In genomic region chr2:169464508-169465386, GRCh38 we compare ENCODE assay signal across 12 cellular contexts. TPM values are rescaled to one million over a fixed set of nuclear protein-coding genes. Genes with fewer than 3 reads are reported as not detected.
DNase-seq lines count a peak whose midpoint lies in the region; ATAC-seq and TF ChIP-seq lines count a peak whose summit lies in the region.
"Had no signal": no experiment of that assay in that cellular context is flagged by ENCODE, and none has a peak within 500 bp of the region (broad histone marks: within the 10 kb centered on the region; RNA-seq: fewer than 3 reads in every experiment).

No MANE protein-coding gene starts in this region.

- H4K20me1 ChIP-seq in neural progenitor cell (ENCODE audit: low read depth), result no peaks in the 10 kb centered on the region

- H3K36me3 ChIP-seq in neural progenitor cell (no peaks in the 10 kb centered on the region), adrenal gland (replicated peaks in 1 of 2) (no peaks in the 10 kb centered on the region)
- H3K36me3 ChIP-seq: MG63, transverse colon had no signal

- POLR2A ChIA-PET in activated CD4-positive, alpha-beta T cell treated with anti-CD3 and anti-CD28 coated beads for 36 hours (lab: Charles Lee), result no interaction called here
- POLR2A ChIA-PET in activated B cell treated with CpG ODN at 0.5 μM for 24 hours (lab: Charles Lee), result no interaction called here

- H3K36me3 Mint-ChIP-seq in activated CD4-positive, alpha-beta T cell treated with anti-CD3 and anti-CD28 coated beads for 36 hours (ENCODE audit: low read depth), result no peaks in the 10 kb centered on the region
- no peaks in the 10 kb centered on the region for H3K36me3 Mint-ChIP-seq in activated B cell treated with CpG ODN at 0.5 μM for 24 hours (ENCODE audit: low read depth)
- H3K36me3 Mint-ChIP-seq in progenitor cell of endocrine pancreas (ENCODE audit: insufficient read depth), result no peaks in the 10 kb centered on the region
- H3K36me3 Mint-ChIP-seq in neural progenitor cell, result no peaks in the 10 kb centered on the region

- no peaks in the 10 kb centered on the region for H3K79me2 ChIP-seq in neural progenitor cell (ENCODE audit: low read depth)

- H3K27me3 ChIP-seq in neural progenitor cell (no peaks in the 10 kb centered on the region), adrenal gland (no peaks in the 10 kb centered on the region)
- H3K27me3 ChIP-seq: MG63, transverse colon had no signal

- TF ChIP-seq CTCF in activated B cell treated with CpG ODN at 0.5 μM for 24 hours (IDR thresholded peaks at IDR 0.05) (no peak), progenitor cell of endocrine pancreas (IDR thresholded peaks at IDR 0.05; ENCODE audit: unreplicated experiment) (no peak), neural progenitor cell (IDR thresholded peaks at IDR 0.05) (no peak), adrenal gland (IDR thresholded peaks at IDR 0.05) (no peak)

- H3F3A ChIP-seq in neural progenitor cell (ENCODE audit: low read depth), result peaks cover 25% of the 10 kb centered on the region

- H3K4me3 ChIP-seq in neural progenitor cell (no peak overlapping the region), adrenal gland (no peak overlapping the region)
- H3K4me3 ChIP-seq: MG63, transverse colon had no signal

- WGBS in adrenal gland, 4 donors, result 69 to 76% (median 70%) methylated on average over 4 of the region's 4 CpGs

- no peaks in the 10 kb centered on the region for H3K4me1 ChIP-seq in neural progenitor cell
- no peaks in the 10 kb centered on the region for H3K4me1 ChIP-seq in adrenal gland (replicated peaks in 1 of 2)

- H3K27ac Mint-ChIP-seq in activated CD4-positive, alpha-beta T cell treated with anti-CD3 and anti-CD28 coated beads for 36 hours, result no peak overlapping the region
- no peak overlapping the region for H3K27ac Mint-ChIP-seq in activated B cell treated with CpG ODN at 0.5 μM for 24 hours
- peak overlapping the region; percentile 75 for H3K27ac Mint-ChIP-seq in progenitor cell of endocrine pancreas
- H3K27ac Mint-ChIP-seq in neural progenitor cell, result no peak overlapping the region

- intact Hi-C loops in activated CD4-positive, alpha-beta T cell treated with anti-CD3 and anti-CD28 coated beads for 36 hours (cut with DNase I, micrococcal nuclease), result loop anchor here (5.0 kb wide), 3 partner anchors 98 to 492 kb away; no protein-coding TSS in a partner anchor
- intact Hi-C loops in activated B cell treated with CpG ODN at 0.5 μM for 24 hours (cut with micrococcal nuclease), result no loop called here
- intact Hi-C loops in adrenal gland (cut with DNase I), result no loop called here

- H3K4me1 Mint-ChIP-seq in activated CD4-positive, alpha-beta T cell treated with anti-CD3 and anti-CD28 coated beads for 36 hours, result no peaks in the 10 kb centered on the region
- H3K4me1 Mint-ChIP-seq in activated B cell treated with CpG ODN at 0.5 μM for 24 hours (no peaks in the 10 kb centered on the region), progenitor cell of endocrine pancreas (ENCODE audit: low read depth) (peaks cover 13% of the 10 kb centered on the region), neural progenitor cell (no peaks in the 10 kb centered on the region)

- H3K9me3 ChIP-seq in neural progenitor cell (ENCODE audit: low read depth), result no peaks in the 10 kb centered on the region
- H3K9me3 ChIP-seq in adrenal gland (replicated peaks in 1 of 3), result no peaks in the 10 kb centered on the region
- H3K9me3 ChIP-seq: MG63, transverse colon had no signal

- no peak for TF ChIP-seq POLR2A in adrenal gland (IDR thresholded peaks at IDR 0.05)

- no peak overlapping the region for H3K4me3 Mint-ChIP-seq in activated CD4-positive, alpha-beta T cell treated with anti-CD3 and anti-CD28 coated beads for 36 hours
- H3K4me3 Mint-ChIP-seq in activated B cell treated with CpG ODN at 0.5 μM for 24 hours, result no peak overlapping the region
- H3K4me3 Mint-ChIP-seq in progenitor cell of endocrine pancreas (ENCODE audit: low read depth), result no peak overlapping the region
- no peak overlapping the region for H3K4me3 Mint-ChIP-seq in neural progenitor cell

- H3K27ac ChIP-seq in neural progenitor cell (no peak overlapping the region), adrenal gland (no peak overlapping the region)
- H3K27ac ChIP-seq: transverse colon had no signal

- H3K4me2 ChIP-seq in neural progenitor cell, result no peak overlapping the region

- no peak for DNase-seq in activated CD4-positive, alpha-beta T cell treated with anti-CD3 and anti-CD28 coated beads for 36 hours
- DNase-seq in activated CD4-positive, alpha-beta T cell treated with anti-CD3 and anti-CD28 coated beads for 48 hours, result no peak
- peak; percentile 34 to 41 for DNase-seq in NCI-H2081 (lab: John Stamatoyannopoulos, UW)
- no peak for DNase-seq in activated B cell treated with CpG ODN at 0.5 μM for 24 hours
- no peak for DNase-seq in progenitor cell of endocrine pancreas (ENCODE audit: low spot score, unreplicated experiment)
- no peak for DNase-seq in H4 (ENCODE audit: low spot score)
- DNase-seq in neural progenitor cell (ENCODE audit: low spot score), result no peak
- no peak for DNase-seq in adrenal gland
- DNase-seq: GDM1, MG63, transverse colon had no signal

- H3K27me3 Mint-ChIP-seq in activated CD4-positive, alpha-beta T cell treated with anti-CD3 and anti-CD28 coated beads for 36 hours, result no peaks in the 10 kb centered on the region
- no peaks in the 10 kb centered on the region for H3K27me3 Mint-ChIP-seq in activated B cell treated with CpG ODN at 0.5 μM for 24 hours
- H3K27me3 Mint-ChIP-seq in progenitor cell of endocrine pancreas, result no peaks in the 10 kb centered on the region
- H3K27me3 Mint-ChIP-seq in neural progenitor cell (ENCODE audit: insufficient read depth, low read depth), result no peaks in the 10 kb centered on the region

- no peak overlapping the region for H2AFZ ChIP-seq in neural progenitor cell (replicated peaks)

- H3K9me3 Mint-ChIP-seq in activated CD4-positive, alpha-beta T cell treated with anti-CD3 and anti-CD28 coated beads for 36 hours (ENCODE audit: low read depth), result no peaks in the 10 kb centered on the region
- H3K9me3 Mint-ChIP-seq in activated B cell treated with CpG ODN at 0.5 μM for 24 hours (no peaks in the 10 kb centered on the region), progenitor cell of endocrine pancreas (ENCODE audit: low read depth) (no peaks in the 10 kb centered on the region), neural progenitor cell (peaks cover 2% of the 10 kb centered on the region)

- ATAC-seq in activated CD4-positive, alpha-beta T cell treated with anti-CD3 and anti-CD28 coated beads for 36 hours, result peak; percentile 59
- peak; percentile 40 for ATAC-seq in activated B cell treated with CpG ODN at 0.5 μM for 24 hours (ENCODE audit: low read depth)

- no peak overlapping the region for H3K9ac ChIP-seq in neural progenitor cell

- CTCF ChIA-PET in activated CD4-positive, alpha-beta T cell treated with anti-CD3 and anti-CD28 coated beads for 36 hours (lab: Charles Lee), result interaction anchor here (1.1 kb wide), 1 partner anchor 13 kb away, joined by 3 read pairs; no protein-coding TSS in a partner anchor
- CTCF ChIA-PET in activated B cell treated with CpG ODN at 0.5 μM for 24 hours (lab: Charles Lee), result no interaction called here

RNA-seq across cellular contexts. Expression of gene BBS5, which starts 14.5 kb away (rescaled TPM):
- 1 to 10 TPM; 2.7 to 3.4 TPM for total RNA-seq in activated CD4-positive, alpha-beta T cell treated with anti-CD3 and anti-CD28 coated beads for 36 hours
- total RNA-seq in activated B cell treated with CpG ODN at 0.5 μM for 24 hours (2.3 and 2.8 TPM in 2 replicates), progenitor cell of endocrine pancreas (8.2 and 8.3 TPM in 2 replicates), neural progenitor cell (ENCODE audit: low replicate concordance) (3.8 and 6.2 TPM in 2 replicates), adrenal gland (10 to 100 TPM in 6 of 8 donors, 1 to 10 TPM in 2; 4.1 to 13.9 (median 10.8) TPM)
- 1.9 and 2.3 TPM in 2 replicates for total RNA-seq in H4 (2014; rRNA removed; shearing (Covaris generic))
- 10 to 100 TPM in 1 of 3 donors, 1 to 10 TPM in 2; 3.6 to 15.7 (median 8.8) TPM for polyA plus RNA-seq in adrenal gland

RNA-seq across cellular contexts. Expression of gene KLHL41, which starts 44.8 kb away (rescaled TPM):
- total RNA-seq in activated CD4-positive, alpha-beta T cell treated with anti-CD3 and anti-CD28 coated beads for 36 hours, result under 1 TPM in 1 of 2 experiments, not detected in 1; 0.46 TPM
- 0.24 and 0.27 TPM in 2 replicates for total RNA-seq in activated B cell treated with CpG ODN at 0.5 μM for 24 hours
- total RNA-seq in progenitor cell of endocrine pancreas, result 0.36 and 0.42 TPM in 2 replicates
- total RNA-seq in H4 (2014; rRNA removed; shearing (Covaris generic)), result 0.23 TPM in 1 of 2 replicates, not detected in the other
- total RNA-seq in neural progenitor cell (ENCODE audit: low replicate concordance), result 0.06 and 0.31 TPM in 2 replicates
- total RNA-seq in adrenal gland, result 1 to 10 TPM in 2 of 8 donors, under 1 TPM in 6; 0.28 to 3.1 (median 0.40) TPM
- 1 to 10 TPM in 1 of 3 donors, under 1 TPM in 2; 0.18 to 1.4 (median 0.91) TPM for polyA plus RNA-seq in adrenal gland
- total RNA-seq: epithelial cell of proximal tubule had no signal

Comparison
In these comparisons a context has a peak if more than half of its experiments do, and no peak if none do; other contexts are left out.
1. DNase-seq: peak in NCI-H2081 (2 of 2); none in activated CD4-positive, alpha-beta T cell treated with anti-CD3 and anti-CD28 coated beads for 36 hours (single experiment), activated CD4-positive, alpha-beta T cell treated with anti-CD3 and anti-CD28 coated beads for 48 hours (single experiment), activated B cell treated with CpG ODN at 0.5 μM for 24 hours (single experiment), progenitor cell of endocrine pancreas (single experiment), H4 (single experiment), neural progenitor cell (single experiment) and adrenal gland (0 of 7).
2. intact Hi-C loops: an anchor here in activated CD4-positive, alpha-beta T cell treated with anti-CD3 and anti-CD28 coated beads for 36 hours (5.0 kb wide); none called in activated B cell treated with CpG ODN at 0.5 μM for 24 hours and adrenal gland.